ENCODE assay signal across 11 cellular contexts in genomic region chr1:35573776-35574654, GRCh38. TPM values are rescaled to one million over a fixed set of nuclear protein-coding genes. Genes with fewer than 3 reads are reported as not detected.
DNase-seq lines count a peak whose midpoint lies in the region; ATAC-seq and TF ChIP-seq lines count a peak whose summit lies in the region.
"Had no signal": no experiment of that assay in that cellular context is flagged by ENCODE, and none has a peak within 500 bp of the region (broad histone marks: within the 10 kb centered on the region; RNA-seq: fewer than 3 reads in every experiment).

No MANE protein-coding gene starts in this region.

- no peak overlapping the region for H2BK15ac ChIP-seq in H9 (ENCODE audit: low read depth, low read length)

- H2AFZ ChIP-seq in H9 (ENCODE audit: low read length) (no peak overlapping the region), mammary epithelial cell (ENCODE audit: low read depth, low read length) (peak overlapping the region; percentile 87)

- H3K18ac ChIP-seq in H9 (ENCODE audit: insufficient read length, low read depth, low read length), result no peak overlapping the region

- H4K91ac ChIP-seq in H9 (ENCODE audit: insufficient read length, low read depth, low read length), result no peak overlapping the region

- H3K4me1 ChIP-seq in H9 (ENCODE audit: insufficient read depth, low read length) (0 out of 2 replicates have a peak, but pooled peaks cover 2% of the 10 kb centered on the region), mammary epithelial cell (ENCODE audit: insufficient read depth, low read length) (peaks cover 21% of the 10 kb centered on the region), skeletal muscle satellite cell (ENCODE audit: control insufficient read depth, insufficient read depth, low read length) (peaks cover 18% of the 10 kb centered on the region)

- no peak overlapping the region for H3K27ac Mint-ChIP-seq in H9

- H3K4ac ChIP-seq in H9 (ENCODE audit: low read depth, low read length), result no peak overlapping the region

- no peak overlapping the region for H2BK20ac ChIP-seq in H9 (ENCODE audit: low read depth, low read length, poor library complexity, severe bottlenecking)

- CTCF ChIA-PET in mammary epithelial cell (lab: Charles Lee; ENCODE audit: low non-redundant PET), result no interaction called here

- no peak overlapping the region for H2AK5ac ChIP-seq in H9 (ENCODE audit: insufficient read length, low read length)

- no peak overlapping the region for H3K23ac ChIP-seq in H9 (ENCODE audit: insufficient read length, low read depth, low read length)

- H3K4me3 ChIP-seq in mammary epithelial cell (replicated peaks in 1 of 3; ENCODE audit: insufficient read depth in 1 of 3, low read depth in 2 of 3, low read length in 3 of 3) (peak overlapping the region in 2 of 3 experiments; percentile 62 to 68), kidney epithelial cell (ENCODE audit: low read depth, low read length) (peak overlapping the region; percentile 49), skeletal muscle satellite cell (ENCODE audit: low read length) (peak overlapping the region; percentile 79)

- no peaks in the 10 kb centered on the region for H3K79me2 ChIP-seq in H9 (ENCODE audit: insufficient read depth, low read length)
- no peaks in the 10 kb centered on the region for H3K79me2 ChIP-seq in mammary epithelial cell (ENCODE audit: insufficient read depth, low read length)

- H3K4me1 Mint-ChIP-seq in H9, result peaks cover 29 to 37% of the 10 kb centered on the region in 2 experiments

- DNase-seq in H9, result no peak
- no peak for DNase-seq in mammary epithelial cell
- no peak for DNase-seq in kidney epithelial cell (ENCODE audit: low read depth)
- no peak for DNase-seq in middle frontal gyrus (ENCODE audit: extremely low spot score, low spot score)
- DNase-seq in NCI-H187 treated with DMSO at 0.1 percent for 48 hours (lab: John Stamatoyannopoulos, UW), result no peak
- DNase-seq: activated CD4-positive, CD25-positive, alpha-beta regulatory T cell treated with anti-CD3 and anti-CD28 coated beads, Interleukin-2, amount 50 U/mL, for 72 hours; amniotic stem cell; NCI-H1048 had no signal

- H4K8ac ChIP-seq in H9 (replicated peaks; ENCODE audit: insufficient read length, low read depth, low read length), result no peak overlapping the region

- H3K4me2 ChIP-seq in H9 (ENCODE audit: insufficient read depth, insufficient read length, low read length), result peak overlapping the region; percentile 66
- H3K4me2 ChIP-seq in mammary epithelial cell (ENCODE audit: insufficient read depth, low read depth, low read length), result peak overlapping the region; percentile 91
- peak overlapping the region; percentile 89 for H3K4me2 ChIP-seq in skeletal muscle satellite cell (ENCODE audit: low read length)

- dilution Hi-C loops in mammary epithelial cell (cut with HindIII; ENCODE audit: low sequenced_read_pairs), result no loop called here

- ATAC-seq in GM19452 (IDR thresholded peaks at IDR 0.05; ENCODE audit: unreplicated experiment) (no peak), HG02885 (IDR thresholded peaks at IDR 0.05; ENCODE audit: poor library complexity, unreplicated experiment) (no peak)

- in situ Hi-C loops in mammary epithelial cell (cut with MboI; ENCODE audit: low sequenced_read_pairs in 2 of 2), result loop anchor here in 1 of 2 donors (5.0 to 25.0 kb wide), 2 partner anchors 153 to 712 kb away; partner anchors contain the start of gene SMIM12

- H3K36me3 ChIP-seq in mammary epithelial cell (ENCODE audit: insufficient read depth, low read length), result no peaks in the 10 kb centered on the region
- H3K36me3 ChIP-seq in kidney epithelial cell (ENCODE audit: control insufficient read depth, insufficient read depth, low read length), result no peaks in the 10 kb centered on the region
- no peaks in the 10 kb centered on the region for H3K36me3 ChIP-seq in skeletal muscle satellite cell (ENCODE audit: insufficient read depth, low read length)

- H3K27ac ChIP-seq in H9 (ENCODE audit: insufficient read length, low read depth, low read length) (no peak overlapping the region), mammary epithelial cell (ENCODE audit: insufficient read depth, low read depth, low read length) (no peak overlapping the region)

- H3T11ph ChIP-seq in H9 (ENCODE audit: low read length), result no peak overlapping the region

- H3K14ac ChIP-seq in H9 (ENCODE audit: insufficient read depth, low read length), result no peak overlapping the region; the same call in 1 of the 2 replicates

- peak overlapping the region; percentile 59 to 79 for H3K4me3 Mint-ChIP-seq in H9

- H4K20me1 ChIP-seq in H9 (ENCODE audit: control insufficient read depth, insufficient read depth, insufficient read length) (no peaks in the 10 kb centered on the region), mammary epithelial cell (ENCODE audit: insufficient read depth, low read length) (no peaks in the 10 kb centered on the region)

- H3K23me2 ChIP-seq in H9 (ENCODE audit: insufficient read length, low read depth, low read length, poor library complexity, severe bottlenecking), result peaks cover 19% of the 10 kb centered on the region

- BruUV-seq in mammary epithelial cell (replicated peaks; lab: Mats Ljungman, UMichigan), result no TSS peak

- no peak for TF ChIP-seq CTCF in H9 (conservative IDR thresholded peaks at IDR 0.05)
- no peak for TF ChIP-seq CTCF in mammary epithelial cell (conservative IDR thresholded peaks at IDR 0.05 in 1 of 2, IDR thresholded peaks at IDR 0.05 in 1 of 2; ENCODE audit: extremely low read depth in 1 of 2, insufficient read depth in 1 of 2, low read depth in 1 of 2, low read length in 2 of 2)
- no peak for TF ChIP-seq CTCF in kidney epithelial cell (IDR thresholded peaks at IDR 0.05; ENCODE audit: insufficient read depth, low read length, poor library complexity, severe bottlenecking)

- H2BK120ac ChIP-seq in H9 (ENCODE audit: low read depth, low read length, poor library complexity, severe bottlenecking), result no peak overlapping the region

- H3K36me3 Mint-ChIP-seq in H9 (ENCODE audit: insufficient read depth in 1 of 3, low read depth in 3 of 3), result no peaks in the 10 kb centered on the region

- H3K9me3 ChIP-seq in H9 (ENCODE audit: control insufficient read depth, low read depth, low read length), result no peaks in the 10 kb centered on the region
- no peaks in the 10 kb centered on the region for H3K9me3 ChIP-seq in mammary epithelial cell (replicated peaks; ENCODE audit: insufficient read depth, low read length)
- no peaks in the 10 kb centered on the region for H3K9me3 ChIP-seq in skeletal muscle satellite cell (replicated peaks; ENCODE audit: low read length)

- H3K79me1 ChIP-seq in H9 (ENCODE audit: insufficient read depth, low read depth, low read length, poor library complexity, severe bottlenecking), result no peaks in the 10 kb centered on the region

- no peak overlapping the region for H3K9ac ChIP-seq in H9 (ENCODE audit: extremely low read depth, insufficient read length, low read length)
- H3K9ac ChIP-seq in mammary epithelial cell (ENCODE audit: insufficient read depth, low read length), result no peak overlapping the region
- H3K9ac ChIP-seq in skeletal muscle satellite cell (ENCODE audit: low read depth, low read length), result peak overlapping the region; percentile 36

- no peak overlapping the region for H2BK12ac ChIP-seq in H9 (ENCODE audit: insufficient read length, low read depth, low read length)

- peaks cover 95% of the 10 kb centered on the region for H3K27me3 Mint-ChIP-seq in H9 (ENCODE audit: low read depth)

- no peaks in the 10 kb centered on the region for H3K9me3 Mint-ChIP-seq in H9

- WGBS in H9 (ENCODE audit: extremely low coverage, insufficient read length, low lambda C conversion rate), result no CpG with 5 or more reads among the region's 83 CpGs
- 79% methylated on average over 34 of the region's 83 CpGs for WGBS in mammary epithelial cell (ENCODE audit: low coverage, missing lambda C conversion rate)

- intact Hi-C loops in mammary epithelial cell (cut with micrococcal nuclease), result loop anchor here (2.0 kb wide), 1 partner anchor 67 kb away; the partner anchor contains the start of gene PSMB2

- H3K56ac ChIP-seq in H9 (ENCODE audit: insufficient read length, low read depth, low read length), result no peak overlapping the region

- H4K5ac ChIP-seq in H9 (ENCODE audit: insufficient read length, low read depth, low read length), result no peak overlapping the region

- H3K27me3 ChIP-seq in H9 (ENCODE audit: insufficient read depth, low read length) (peaks cover 73% of the 10 kb centered on the region), mammary epithelial cell (ENCODE audit: insufficient read depth, low read length) (no peaks in the 10 kb centered on the region), kidney epithelial cell (ENCODE audit: control insufficient read depth, insufficient read depth, low read length) (peaks cover 60% of the 10 kb centered on the region), skeletal muscle satellite cell (ENCODE audit: control insufficient read depth, insufficient read depth, low read length) (peaks cover 21% of the 10 kb centered on the region)

- H2BK5ac ChIP-seq in H9 (ENCODE audit: insufficient read length, low read length), result no peak overlapping the region

RNA-seq across cellular contexts. Expression of gene TFAP2E, which starts 0.9 kb away (rescaled TPM):
- 0.70 and 0.75 TPM in 2 replicates for total RNA-seq in H9 (2021)
- under 1 TPM; 0.17 to 0.71 TPM for total RNA-seq in mammary epithelial cell
- polyA plus RNA-seq in mammary epithelial cell, result 0.10 TPM
- polyA minus RNA-seq in mammary epithelial cell, result not detected
- total RNA-seq in kidney epithelial cell, result 0.67 and 0.75 TPM in 2 replicates
- not detected in 2 replicates for total RNA-seq in skeletal muscle satellite cell (2012; rRNA removed)

RNA-seq across cellular contexts. Expression of gene NCDN, which starts 16.4 kb away (rescaled TPM):
- 44.2 and 48.4 TPM in 2 replicates for total RNA-seq in H9 (2021)
- 10 to 100 TPM; 21.8 to 35.1 TPM for total RNA-seq in mammary epithelial cell
- 19.3 TPM for polyA plus RNA-seq in mammary epithelial cell
- 17.6 TPM for polyA minus RNA-seq in mammary epithelial cell
- 24.5 and 30.0 TPM in 2 replicates for total RNA-seq in kidney epithelial cell
- 38.9 and 43.6 TPM in 2 replicates for total RNA-seq in skeletal muscle satellite cell (2012; rRNA removed)

RNA-seq across cellular contexts. Expression of gene KIAA0319L, which starts 16.8 kb away (rescaled TPM):
- total RNA-seq in H9 (2021) (44.2 and 46.4 TPM in 2 replicates), mammary epithelial cell (10 to 100 TPM; 38.1 to 68.2 TPM), kidney epithelial cell (60.5 and 76.7 TPM in 2 replicates)
- 32.4 TPM for polyA plus RNA-seq in mammary epithelial cell
- 55.5 TPM for polyA minus RNA-seq in mammary epithelial cell
- 28.4 and 42.8 TPM in 2 replicates for total RNA-seq in skeletal muscle satellite cell (2012; rRNA removed)
